In genomic region chr2:202148515-202149154, GRCh38 we compare ENCODE assay signal across 1 cellular context.
TF ChIP-seq lines count a peak whose summit lies in the region.

No MANE protein-coding gene starts in this region.

TF ChIP-seq in WTC11, 78 proteins besides CTCF, POLR2A, EP300 and RAD21 (continued from another document):
- no peak for TF ChIP-seq CDX4 (CRISPR knock-in tag; IDR thresholded peaks at IDR 0.05; ENCODE audit: borderline replicate concordance)
- no peak for TF ChIP-seq ATF6 (CRISPR knock-in tag; IDR thresholded peaks at IDR 0.05)
- TF ChIP-seq FOXP1 (CRISPR knock-in tag; IDR thresholded peaks at IDR 0.05; ENCODE audit: borderline replicate concordance), result no peak; the same call in 1 of the 2 replicates
- no peak for TF ChIP-seq OVOL2 (CRISPR knock-in tag; IDR thresholded peaks at IDR 0.05; ENCODE audit: borderline replicate concordance)
- TF ChIP-seq MLX (CRISPR knock-in tag; IDR thresholded peaks at IDR 0.05), result no peak
- no peak for TF ChIP-seq AR (CRISPR knock-in tag; IDR thresholded peaks at IDR 0.05)
- TF ChIP-seq JUN (CRISPR knock-in tag; IDR thresholded peaks at IDR 0.05), result no peak
- no peak for TF ChIP-seq IRF2 (CRISPR knock-in tag; IDR thresholded peaks at IDR 0.05; ENCODE audit: borderline replicate concordance, low read depth)
- no peak for TF ChIP-seq NR2C2 (CRISPR knock-in tag; IDR thresholded peaks at IDR 0.05)
- no peak for TF ChIP-seq PRDM15 (CRISPR knock-in tag; IDR thresholded peaks at IDR 0.05)
- TF ChIP-seq NFE2L1 (CRISPR knock-in tag; IDR thresholded peaks at IDR 0.05), result no peak
TF ChIP-seq in WTC11: peak in this region for 0.
